ENCODE assay signal across 13 cellular contexts in genomic region chr10:58756126-58756525, GRCh38.
A peak's percentile ranks its signal among the peaks of the same experiment; 100 is the strongest.
DNase-seq lines count a peak whose midpoint lies in the region; FAIRE-seq and TF ChIP-seq lines count a peak whose summit lies in the region.
"Had no signal": no experiment of that assay in that cellular context is flagged by ENCODE, and none has a peak within 500 bp of the region (broad histone marks: within the 10 kb centered on the region; RNA-seq: fewer than 3 reads in every experiment).

No MANE protein-coding gene starts in this region.

- peaks cover 10% of the 10 kb centered on the region for H3K79me1 ChIP-seq in mesenchymal stem cell (replicated peaks; ENCODE audit: low read length, poor library complexity, severe bottlenecking)

- no peaks in the 10 kb centered on the region for H3K9me3 ChIP-seq in mesenchymal stem cell (ENCODE audit: control insufficient read depth, low read length)

- no peak overlapping the region for H2AFZ ChIP-seq in mesenchymal stem cell (ENCODE audit: low read depth, low read length)

- H3K36me3 Mint-ChIP-seq in activated CD4-positive, alpha-beta T cell treated with anti-CD3 and anti-CD28 coated beads, Interleukin-2, amount 10 ng/mL, durations not matched to agents 24 days and 14 days (ENCODE audit: low read depth) = no peaks in the 10 kb centered on the region
- no peaks in the 10 kb centered on the region for H3K36me3 Mint-ChIP-seq in chondrocyte (ENCODE audit: low read depth)

- no peak overlapping the region for H3K23ac ChIP-seq in mesenchymal stem cell (ENCODE audit: low read length in 2 of 2)

- peak overlapping the region; percentile 1 for H3K4me3 Mint-ChIP-seq in activated CD4-positive, alpha-beta T cell treated with anti-CD3 and anti-CD28 coated beads, Interleukin-2, amount 10 ng/mL, durations not matched to agents 24 days and 14 days
- H3K4me3 Mint-ChIP-seq in chondrocyte (ENCODE audit: unreplicated experiment) = peak overlapping the region; percentile 71
- H3K4me3 Mint-ChIP-seq: dendritic cell treated with granulocyte-macrophage colony-stimulating factor and Interleukin-4, amounts not matched to agents 40 ng/mL and 50 ng/mL, for 4 days had no signal

- no peak overlapping the region for H2BK120ac ChIP-seq in mesenchymal stem cell (ENCODE audit: low read depth, low read length)

- no peak for TF ChIP-seq CTCF in chondrocyte (IDR thresholded peaks at IDR 0.05)

- no peak overlapping the region for H3K27ac Mint-ChIP-seq in activated CD4-positive, alpha-beta T cell treated with anti-CD3 and anti-CD28 coated beads, Interleukin-2, amount 10 ng/mL, durations not matched to agents 24 days and 14 days
- peak overlapping the region; percentile 97 for H3K27ac Mint-ChIP-seq in chondrocyte (ENCODE audit: unreplicated experiment)
- H3K27ac Mint-ChIP-seq: dendritic cell treated with granulocyte-macrophage colony-stimulating factor and Interleukin-4, amounts not matched to agents 40 ng/mL and 50 ng/mL, for 4 days had no signal

- no peak overlapping the region for H3K14ac ChIP-seq in mesenchymal stem cell (ENCODE audit: low read length in 2 of 2)

- H3K9ac ChIP-seq in mesenchymal stem cell (ENCODE audit: low read length) = peak overlapping the region; percentile 90

- peak overlapping the region; percentile 81 for H2AK5ac ChIP-seq in mesenchymal stem cell (ENCODE audit: low read length, severe bottlenecking)

- no peak for DNase-seq in activated CD4-positive, alpha-beta T cell treated with anti-CD3 and anti-CD28 coated beads, Interleukin-2, amount 10 ng/mL, durations not matched to agents 24 days and 14 days
- no peak for DNase-seq in activated CD4-positive, alpha-beta T cell treated with anti-CD3 and anti-CD28 coated beads for 4 hours
- DNase-seq in chondrocyte (ENCODE audit: low spot score) (no peak), mesenchymal stem cell (peak; percentile 42), urothelium cell line (ENCODE audit: low spot score) (peak; percentile 49), NOMO-1 treated with DMSO at 0.1 percent for 48 hours (lab: John Stamatoyannopoulos, UW; ENCODE audit: unreplicated experiment) (no peak), ecto neural progenitor cell (ENCODE audit: low spot score) (no peak)
- no peak for DNase-seq in activated T-cell treated with anti-CD3 and anti-CD28 coated beads, Interleukin-2, amount 50 U/mL, for 1 hour
- DNase-seq: activated CD8-positive, alpha-beta memory T cell treated with anti-CD3 and anti-CD28 coated beads, Interleukin-2, amount 50 U/mL, for 4 hours; left colon; NCI-H2029 treated with DMSO at 0.1 percent for 48 hours had no signal

- peaks cover 13% of the 10 kb centered on the region for H3K4me1 ChIP-seq in mesenchymal stem cell (ENCODE audit: control insufficient read depth, insufficient read depth, low read depth, low read length)

- peak overlapping the region; percentile 68 for H3K4me2 ChIP-seq in mesenchymal stem cell (ENCODE audit: low read length, poor library complexity, severe bottlenecking)

- FAIRE-seq in urothelium cell line (lab: Jason Lieb, UNC) = no peak

- no peaks in the 10 kb centered on the region for H3K9me3 Mint-ChIP-seq in activated CD4-positive, alpha-beta T cell treated with anti-CD3 and anti-CD28 coated beads, Interleukin-2, amount 10 ng/mL, durations not matched to agents 24 days and 14 days
- H3K9me3 Mint-ChIP-seq in chondrocyte (ENCODE audit: low read depth) = no peaks in the 10 kb centered on the region
- H3K9me3 Mint-ChIP-seq: dendritic cell treated with granulocyte-macrophage colony-stimulating factor and Interleukin-4, amounts not matched to agents 40 ng/mL and 50 ng/mL, for 4 days had no signal

- H3K18ac ChIP-seq in mesenchymal stem cell (ENCODE audit: low read depth in 1 of 2, low read length in 2 of 2) = no peak overlapping the region

- intact Hi-C loops in activated CD4-positive, alpha-beta T cell treated with anti-CD3 and anti-CD28 coated beads, Interleukin-2, amount 10 ng/mL, durations not matched to agents 24 days and 14 days (cut with micrococcal nuclease) = no loop called here

- WGBS in mesenchymal stem cell = 48% methylated on average over 6 of the region's 6 CpGs

- no peaks in the 10 kb centered on the region for H3K27me3 Mint-ChIP-seq in activated CD4-positive, alpha-beta T cell treated with anti-CD3 and anti-CD28 coated beads, Interleukin-2, amount 10 ng/mL, durations not matched to agents 24 days and 14 days
- H3K27me3 Mint-ChIP-seq in chondrocyte (ENCODE audit: low read depth) = no peaks in the 10 kb centered on the region
- H3K27me3 Mint-ChIP-seq: dendritic cell treated with granulocyte-macrophage colony-stimulating factor and Interleukin-4, amounts not matched to agents 40 ng/mL and 50 ng/mL, for 4 days had no signal

- no peak overlapping the region for H3K4ac ChIP-seq in mesenchymal stem cell (ENCODE audit: low read depth in 1 of 2, low read length in 2 of 2)

- H4K8ac ChIP-seq in mesenchymal stem cell (ENCODE audit: low read length) = no peak overlapping the region

- H3K36me3 ChIP-seq in mesenchymal stem cell (ENCODE audit: control insufficient read depth in 1 of 2, insufficient read depth in 2 of 2, low read depth in 1 of 2, low read length in 2 of 2) = no peaks in the 10 kb centered on the region

- H4K91ac ChIP-seq in mesenchymal stem cell (ENCODE audit: low read length) = no peak overlapping the region

- no peak overlapping the region for H2BK12ac ChIP-seq in mesenchymal stem cell (ENCODE audit: low read length in 2 of 2)

- H3K4me1 Mint-ChIP-seq in activated CD4-positive, alpha-beta T cell treated with anti-CD3 and anti-CD28 coated beads, Interleukin-2, amount 10 ng/mL, durations not matched to agents 24 days and 14 days = peaks cover 2% of the 10 kb centered on the region
- H3K4me1 Mint-ChIP-seq in chondrocyte (ENCODE audit: low read depth) = peaks cover 62% of the 10 kb centered on the region

- H3K4me3 ChIP-seq in mesenchymal stem cell (ENCODE audit: insufficient read depth in 1 of 2, low read depth in 1 of 2, low read length in 2 of 2) = peak overlapping the region in 1 of 2 experiments; percentile 65

- H3K27ac ChIP-seq in mesenchymal stem cell (ENCODE audit: low read length, poor library complexity, severe bottlenecking) = peak overlapping the region; percentile 88
- H3K27ac ChIP-seq: 22Rv1 had no signal

- H2BK15ac ChIP-seq in mesenchymal stem cell (ENCODE audit: low read depth, poor library complexity, severe bottlenecking) = no peak overlapping the region

- H2BK5ac ChIP-seq in mesenchymal stem cell (ENCODE audit: low read depth, low read length, poor library complexity, severe bottlenecking) = peak overlapping the region; percentile 91

- no peaks in the 10 kb centered on the region for H3K27me3 ChIP-seq in mesenchymal stem cell (ENCODE audit: control insufficient read depth in 1 of 2, insufficient read depth in 1 of 2, low read length in 2 of 2)

Comparison
In these comparisons a context has a peak if more than half of its experiments do, and no peak if none do; other contexts are left out.
1. DNase-seq: peak in mesenchymal stem cell (single experiment) and urothelium cell line (single experiment); none in activated CD4-positive, alpha-beta T cell treated with anti-CD3 and anti-CD28 coated beads, Interleukin-2, amount 10 ng/mL, durations not matched to agents 24 days and 14 days (single experiment), activated CD4-positive, alpha-beta T cell treated with anti-CD3 and anti-CD28 coated beads for 4 hours (0 of 2), chondrocyte (single experiment), activated T-cell treated with anti-CD3 and anti-CD28 coated beads, Interleukin-2, amount 50 U/mL, for 1 hour (single experiment), NOMO-1 treated with DMSO at 0.1 percent for 48 hours (single experiment) and ecto neural progenitor cell (single experiment).